In the genomic region with DNA sequence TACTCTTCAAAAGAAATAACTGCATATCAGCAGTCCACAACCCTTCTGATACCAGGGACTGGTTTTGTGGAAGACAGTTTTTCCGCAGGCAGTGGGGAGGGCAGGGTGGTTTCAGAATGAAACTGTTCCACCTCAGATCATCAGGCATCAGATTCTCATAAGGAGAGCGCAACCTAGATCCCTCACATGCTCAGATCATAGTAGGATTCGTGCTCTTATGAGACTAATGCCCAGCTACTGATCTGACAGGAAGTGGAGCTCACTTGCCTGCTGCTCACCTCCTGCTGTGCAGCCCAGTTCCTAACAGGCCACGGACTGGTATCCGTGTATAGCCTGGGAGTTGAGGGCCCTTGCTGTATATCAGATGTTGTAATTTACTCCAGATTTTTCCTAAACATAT, we compare ENCODE assay signal across 9 cellular contexts. TPM values are rescaled to one million over a fixed set of nuclear protein-coding genes. Genes with fewer than 3 reads are reported as not detected.
DNase-seq lines count a peak whose midpoint lies in the region; ATAC-seq, FAIRE-seq and TF ChIP-seq lines count a peak whose summit lies in the region.
"Had no signal": no experiment of that assay in that cellular context is flagged by ENCODE, and none has a peak within 500 bp of the region (broad histone marks: within the 10 kb centered on the region; RNA-seq: fewer than 3 reads in every experiment).

No MANE protein-coding gene starts in this region.

- peaks cover 9% of the 10 kb centered on the region for H3K4me1 Mint-ChIP-seq in Calu3 (ENCODE audit: low read depth, unreplicated experiment)

- peak; percentile 96 for FAIRE-seq in H54 (lab: Jason Lieb, UNC)

- no peak overlapping the region for H3K27ac Mint-ChIP-seq in Calu3 (ENCODE audit: unreplicated experiment)

- H3K4me3 Mint-ChIP-seq in Calu3 (ENCODE audit: low read depth, unreplicated experiment): no peak overlapping the region

- CTCF ChIA-PET in Calu3 (lab: Charles Lee): interaction anchor here (2.1 kb wide), 1 partner anchor 10 kb away, joined by 6 read pairs; no protein-coding TSS in a partner anchor

- intact Hi-C loops in left ventricle myocardium superior (cut with micrococcal nuclease): no loop called here
- intact Hi-C loops in Calu3 (cut with micrococcal nuclease; ENCODE audit: unreplicated experiment): no loop called here

- ATAC-seq in GM18861 (IDR thresholded peaks at IDR 0.05; ENCODE audit: unreplicated experiment): peak; percentile 44
- peak; percentile 45 for ATAC-seq in left ventricle myocardium superior

- no peaks in the 10 kb centered on the region for H3K27me3 Mint-ChIP-seq in Calu3 (ENCODE audit: unreplicated experiment)

- H3K9me3 Mint-ChIP-seq in Calu3 (ENCODE audit: low read depth, unreplicated experiment): no peaks in the 10 kb centered on the region

- DNase-seq in H54 (ENCODE audit: insufficient read length, low spot score): no peak
- DNase-seq in NCI-H510A (lab: John Stamatoyannopoulos, UW): peak; percentile 14
- DNase-seq in left ventricle myocardium superior: no peak
- no peak for DNase-seq in Calu3
- DNase-seq in NCI-H345 treated with DMSO at 0.1 percent for 48 hours (lab: John Stamatoyannopoulos, UW; ENCODE audit: unreplicated experiment): no peak
- no peak for DNase-seq in effector CD8-positive, alpha-beta T cell (lab: John Stamatoyannopoulos, UW)
- DNase-seq in dedifferentiated amniotic fluid mesenchymal stem cell (ENCODE audit: extremely low spot score): no peak
- DNase-seq: activated CD4-positive, alpha-beta T cell treated with anti-CD3 and anti-CD28 coated beads, Interleukin-2, amount 50 U/mL, for 1 hour had no signal

- no TSS peak for BruUV-seq in Calu3 (replicated peaks; lab: Mats Ljungman, UMichigan)

- TF ChIP-seq CTCF in Calu3 (IDR thresholded peaks at IDR 0.05; ENCODE audit: unreplicated experiment): no peak

- TF ChIP-seq POLR2A in H54 (IDR thresholded peaks at IDR 0.05; ENCODE audit: low read depth, low read length): no peak

- H3K36me3 Mint-ChIP-seq in Calu3 (ENCODE audit: insufficient read depth, unreplicated experiment): peaks cover 6% of the 10 kb centered on the region

RNA-seq across cellular contexts. Expression of a gene that starts 11.5 kb away (rescaled TPM):
- total RNA-seq in left ventricle myocardium superior: 51.6 TPM
- 63.6 and 65.1 TPM in 2 replicates for total RNA-seq in Calu3 (2022)

RNA-seq across cellular contexts. Expression of a gene that starts 11.8 kb away (rescaled TPM):
- 45.3 TPM for total RNA-seq in left ventricle myocardium superior
- total RNA-seq in Calu3 (2022): 69.9 and 73.7 TPM in 2 replicates

RNA-seq across cellular contexts. Expression of a gene that starts 34.3 kb away (rescaled TPM):
- total RNA-seq in left ventricle myocardium superior: 37.0 TPM
- total RNA-seq in Calu3 (2022): 25.7 and 27.4 TPM in 2 replicates

RNA-seq across cellular contexts. Expression of a gene that starts 50.9 kb away (rescaled TPM):
- 59.5 TPM for total RNA-seq in left ventricle myocardium superior
- total RNA-seq in Calu3 (2022): 70.7 and 75.2 TPM in 2 replicates
